In genomic region chr12:89962648-89963047, GRCh38 we compare ENCODE assay signal across 11 cellular contexts.
DNase-seq lines count a peak whose midpoint lies in the region; ATAC-seq and TF ChIP-seq lines count a peak whose summit lies in the region.
"Had no signal": no experiment of that assay in that cellular context is flagged by ENCODE, and none has a peak within 500 bp of the region (broad histone marks: within the 10 kb centered on the region; RNA-seq: fewer than 3 reads in every experiment).

No MANE protein-coding gene starts in this region.

- no peak overlapping the region for H3K4me3 Mint-ChIP-seq in H9
- H3K4me3 Mint-ChIP-seq: central memory CD8-positive, alpha-beta T cell had no signal

- peaks cover 17 to 23% of the 10 kb centered on the region in 2 experiments for H3K4me1 Mint-ChIP-seq in H9

- H3K23ac ChIP-seq in H9 (ENCODE audit: insufficient read length, low read depth, low read length) (no peak overlapping the region), mesenchymal stem cell (ENCODE audit: low read length in 2 of 2) (no peak overlapping the region)

- H2BK5ac ChIP-seq in H9 (ENCODE audit: insufficient read length, low read length) (no peak overlapping the region), mesenchymal stem cell (ENCODE audit: low read depth, low read length, poor library complexity, severe bottlenecking) (peak overlapping the region; percentile 31)

- H2BK12ac ChIP-seq in H9 (ENCODE audit: insufficient read length, low read depth, low read length) (no peak overlapping the region), mesenchymal stem cell (ENCODE audit: low read length in 2 of 2) (no peak overlapping the region)

- CTCF ChIA-PET in BJ (lab: Yijun Ruan, JAX) = interaction anchor here (0.6 to 0.8 kb wide), 2 partner anchors 12 to 59 kb away, joined by 3 to 5 read pairs; no protein-coding TSS in a partner anchor

- H3K9me3 ChIP-seq in H9 (ENCODE audit: control insufficient read depth, low read depth, low read length) (no peaks in the 10 kb centered on the region), mesenchymal stem cell (ENCODE audit: control insufficient read depth, low read length) (no peaks in the 10 kb centered on the region)

- no peak for DNase-seq in BJ (ENCODE audit: low read depth)
- no peak for DNase-seq in H9
- no peak for DNase-seq in astrocyte of the cerebellum (ENCODE audit: low read depth)
- DNase-seq in mesenchymal stem cell = no peak
- DNase-seq in activated CD4-positive, CD25-positive, alpha-beta regulatory T cell treated with anti-CD3 and anti-CD28 coated beads, Interleukin-2, amount 50 U/mL, for 72 hours = no peak
- no peak for DNase-seq in HK-2 (ENCODE audit: unreplicated experiment)
- no peak for DNase-seq in AML-193 (lab: John Stamatoyannopoulos, UW)
- DNase-seq: DMS153, glutamatergic neuron had no signal

- no peak overlapping the region for H4K91ac ChIP-seq in H9 (ENCODE audit: insufficient read length, low read depth, low read length)
- no peak overlapping the region for H4K91ac ChIP-seq in mesenchymal stem cell (ENCODE audit: low read length)

- H3K27me3 ChIP-seq in BJ (ENCODE audit: control insufficient read depth, insufficient read depth, low read length) (no peaks in the 10 kb centered on the region), H9 (ENCODE audit: insufficient read depth, low read length) (no peaks in the 10 kb centered on the region), mesenchymal stem cell (ENCODE audit: control insufficient read depth in 1 of 2, insufficient read depth in 1 of 2, low read length in 2 of 2) (no peaks in the 10 kb centered on the region)

- POLR2A ChIA-PET in BJ (lab: Charles Lee) = interaction anchor here (0.6 kb wide), 1 partner anchor 14 kb away, joined by 4 read pairs; no protein-coding TSS in a partner anchor

- no peak overlapping the region for H3K27ac Mint-ChIP-seq in H9

- no peak overlapping the region for H3K18ac ChIP-seq in H9 (ENCODE audit: insufficient read length, low read depth, low read length)
- peak overlapping the region in 1 of 2 experiments; percentile 54 for H3K18ac ChIP-seq in mesenchymal stem cell (ENCODE audit: low read depth in 1 of 2, low read length in 2 of 2)

- no peak overlapping the region for H2BK15ac ChIP-seq in H9 (ENCODE audit: low read depth, low read length)
- no peak overlapping the region for H2BK15ac ChIP-seq in mesenchymal stem cell (ENCODE audit: low read depth, poor library complexity, severe bottlenecking)

- H4K8ac ChIP-seq in H9 (replicated peaks; ENCODE audit: insufficient read length, low read depth, low read length) (no peak overlapping the region), mesenchymal stem cell (ENCODE audit: low read length) (no peak overlapping the region)

- peaks cover 9% of the 10 kb centered on the region for H3K4me1 ChIP-seq in H9 (ENCODE audit: insufficient read depth, low read length)
- no peaks in the 10 kb centered on the region for H3K4me1 ChIP-seq in mesenchymal stem cell (ENCODE audit: control insufficient read depth, insufficient read depth, low read depth, low read length)

- H3K36me3 Mint-ChIP-seq in H9 (ENCODE audit: insufficient read depth in 1 of 3, low read depth in 3 of 3) = no peaks in the 10 kb centered on the region

- no peaks in the 10 kb centered on the region for H3K23me2 ChIP-seq in H9 (ENCODE audit: insufficient read length, low read depth, low read length, poor library complexity, severe bottlenecking)

- H3K4ac ChIP-seq in H9 (ENCODE audit: low read depth, low read length) (no peak overlapping the region), mesenchymal stem cell (ENCODE audit: low read depth in 1 of 2, low read length in 2 of 2) (no peak overlapping the region)

- H3K27ac ChIP-seq in H9 (ENCODE audit: insufficient read length, low read depth, low read length) (no peak overlapping the region), mesenchymal stem cell (ENCODE audit: low read length, poor library complexity, severe bottlenecking) (no peak overlapping the region)

- no peaks in the 10 kb centered on the region for H3K79me2 ChIP-seq in H9 (ENCODE audit: insufficient read depth, low read length)

- H2BK120ac ChIP-seq in H9 (ENCODE audit: low read depth, low read length, poor library complexity, severe bottlenecking) = no peak overlapping the region
- H2BK120ac ChIP-seq in mesenchymal stem cell (ENCODE audit: low read depth, low read length) = no peak overlapping the region

- H3K36me3 ChIP-seq in BJ (ENCODE audit: control insufficient read depth, insufficient read depth, low read length) = no peaks in the 10 kb centered on the region
- H3K36me3 ChIP-seq in mesenchymal stem cell (ENCODE audit: control insufficient read depth in 1 of 2, insufficient read depth in 2 of 2, low read depth in 1 of 2, low read length in 2 of 2) = no peaks in the 10 kb centered on the region

- 0 out of 2 replicates have a peak, but pooled peaks have one; percentile 8 for TF ChIP-seq CTCF in BJ (IDR thresholded peaks at IDR 0.05; ENCODE audit: insufficient read depth, low read depth, low read length)
- TF ChIP-seq CTCF in H9 (conservative IDR thresholded peaks at IDR 0.05) = peak; percentile 40
- peak; percentile 27 for TF ChIP-seq CTCF in astrocyte of the cerebellum (IDR thresholded peaks at IDR 0.05; ENCODE audit: low read depth, low read length, missing control alignments)

- H3K9ac ChIP-seq in H9 (ENCODE audit: extremely low read depth, insufficient read length, low read length) = no peak overlapping the region
- H3K9ac ChIP-seq in mesenchymal stem cell (ENCODE audit: low read length) = no peak overlapping the region

- H2AFZ ChIP-seq in H9 (ENCODE audit: low read length) (no peak overlapping the region), mesenchymal stem cell (ENCODE audit: low read depth, low read length) (no peak overlapping the region)

- H3K4me2 ChIP-seq in H9 (ENCODE audit: insufficient read depth, insufficient read length, low read length) (no peak overlapping the region), mesenchymal stem cell (ENCODE audit: low read length, poor library complexity, severe bottlenecking) (no peak overlapping the region)

- in situ Hi-C loops in astrocyte of the cerebellum (cut with HindIII; ENCODE audit: low sequenced_read_pairs) = no loop called here

- H3K4me3 ChIP-seq in BJ (ENCODE audit: low read depth, low read length) (no peak overlapping the region), astrocyte of the cerebellum (ENCODE audit: low read depth, low read length) (no peak overlapping the region), mesenchymal stem cell (ENCODE audit: insufficient read depth in 1 of 2, low read depth in 1 of 2, low read length in 2 of 2) (no peak overlapping the region)

- H3K56ac ChIP-seq in H9 (ENCODE audit: insufficient read length, low read depth, low read length) = no peak overlapping the region

- no peaks in the 10 kb centered on the region for H4K20me1 ChIP-seq in H9 (ENCODE audit: control insufficient read depth, insufficient read depth, insufficient read length)

- no peaks in the 10 kb centered on the region for H3K27me3 Mint-ChIP-seq in H9 (ENCODE audit: low read depth)

- H2BK20ac ChIP-seq in H9 (ENCODE audit: low read depth, low read length, poor library complexity, severe bottlenecking) = peak overlapping the region; percentile 45

- no peaks in the 10 kb centered on the region for H3K79me1 ChIP-seq in H9 (ENCODE audit: insufficient read depth, low read depth, low read length, poor library complexity, severe bottlenecking)
- H3K79me1 ChIP-seq in mesenchymal stem cell (replicated peaks; ENCODE audit: low read length, poor library complexity, severe bottlenecking) = no peaks in the 10 kb centered on the region

- H3K9me3 Mint-ChIP-seq in H9 = no peaks in the 10 kb centered on the region
- H3K9me3 Mint-ChIP-seq: central memory CD8-positive, alpha-beta T cell had no signal

- no CpG with 5 or more reads among the region's 4 CpGs for WGBS in H9 (ENCODE audit: extremely low coverage, insufficient read length, low lambda C conversion rate)
- WGBS in mesenchymal stem cell = 90% methylated on average over 2 of the region's 4 CpGs

- no peak overlapping the region for H4K5ac ChIP-seq in H9 (ENCODE audit: insufficient read length, low read depth, low read length)

- H2AK5ac ChIP-seq in H9 (ENCODE audit: insufficient read length, low read length) (no peak overlapping the region), mesenchymal stem cell (ENCODE audit: low read length, severe bottlenecking) (no peak overlapping the region)

- H3T11ph ChIP-seq in H9 (ENCODE audit: low read length) = no peak overlapping the region

- H3K14ac ChIP-seq in H9 (ENCODE audit: insufficient read depth, low read length) (no peak overlapping the region), mesenchymal stem cell (ENCODE audit: low read length in 2 of 2) (no peak overlapping the region)

- ATAC-seq in GM21619 (IDR thresholded peaks at IDR 0.05; ENCODE audit: unreplicated experiment) = no peak
